In genomic region chr18:49968649-49969309, GRCh38 we compare ENCODE assay signal across 1 cellular context.
TF ChIP-seq lines count a peak whose summit lies in the region.

No MANE protein-coding gene starts in this region.

TF ChIP-seq in liver, 16 proteins besides CTCF, POLR2A, EP300 and RAD21 (continued from another document):
- TF ChIP-seq, protein P1, sequence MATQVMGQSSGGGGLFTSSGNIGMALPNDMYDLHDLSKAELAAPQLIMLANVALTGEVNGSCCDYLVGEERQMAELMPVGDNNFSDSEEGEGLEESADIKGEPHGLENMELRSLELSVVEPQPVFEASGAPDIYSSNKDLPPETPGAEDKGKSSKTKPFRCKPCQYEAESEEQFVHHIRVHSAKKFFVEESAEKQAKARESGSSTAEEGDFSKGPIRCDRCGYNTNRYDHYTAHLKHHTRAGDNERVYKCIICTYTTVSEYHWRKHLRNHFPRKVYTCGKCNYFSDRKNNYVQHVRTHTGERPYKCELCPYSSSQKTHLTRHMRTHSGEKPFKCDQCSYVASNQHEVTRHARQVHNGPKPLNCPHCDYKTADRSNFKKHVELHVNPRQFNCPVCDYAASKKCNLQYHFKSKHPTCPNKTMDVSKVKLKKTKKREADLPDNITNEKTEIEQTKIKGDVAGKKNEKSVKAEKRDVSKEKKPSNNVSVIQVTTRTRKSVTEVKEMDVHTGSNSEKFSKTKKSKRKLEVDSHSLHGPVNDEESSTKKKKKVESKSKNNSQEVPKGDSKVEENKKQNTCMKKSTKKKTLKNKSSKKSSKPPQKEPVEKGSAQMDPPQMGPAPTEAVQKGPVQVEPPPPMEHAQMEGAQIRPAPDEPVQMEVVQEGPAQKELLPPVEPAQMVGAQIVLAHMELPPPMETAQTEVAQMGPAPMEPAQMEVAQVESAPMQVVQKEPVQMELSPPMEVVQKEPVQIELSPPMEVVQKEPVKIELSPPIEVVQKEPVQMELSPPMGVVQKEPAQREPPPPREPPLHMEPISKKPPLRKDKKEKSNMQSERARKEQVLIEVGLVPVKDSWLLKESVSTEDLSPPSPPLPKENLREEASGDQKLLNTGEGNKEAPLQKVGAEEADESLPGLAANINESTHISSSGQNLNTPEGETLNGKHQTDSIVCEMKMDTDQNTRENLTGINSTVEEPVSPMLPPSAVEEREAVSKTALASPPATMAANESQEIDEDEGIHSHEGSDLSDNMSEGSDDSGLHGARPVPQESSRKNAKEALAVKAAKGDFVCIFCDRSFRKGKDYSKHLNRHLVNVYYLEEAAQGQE (IDR thresholded peaks at IDR 0.05): peak; percentile 34
- no peak for TF ChIP-seq ATF3 (IDR thresholded peaks at IDR 0.05)
- TF ChIP-seq FOXA2 (IDR thresholded peaks at IDR 0.05): no peak
- TF ChIP-seq HNF4A (conservative IDR thresholded peaks at IDR 0.05): peak in 1 of 2 donors; percentile 22
- TF ChIP-seq SP1 (IDR thresholded peaks at IDR 0.05): no peak
- no peak for TF ChIP-seq TAF1 (conservative IDR thresholded peaks at IDR 0.05)
- TF ChIP-seq YY1 (IDR thresholded peaks at IDR 0.05): peak; percentile 29
- TF ChIP-seq HNF4G (IDR thresholded peaks at IDR 0.05): no peak
- no peak for TF ChIP-seq FOXA1 (IDR thresholded peaks at IDR 0.05)
- no peak for TF ChIP-seq NR2F2 (IDR thresholded peaks at IDR 0.05)
